Comparison of ENCODE assay signal across 23 cellular contexts in the genomic region with DNA sequence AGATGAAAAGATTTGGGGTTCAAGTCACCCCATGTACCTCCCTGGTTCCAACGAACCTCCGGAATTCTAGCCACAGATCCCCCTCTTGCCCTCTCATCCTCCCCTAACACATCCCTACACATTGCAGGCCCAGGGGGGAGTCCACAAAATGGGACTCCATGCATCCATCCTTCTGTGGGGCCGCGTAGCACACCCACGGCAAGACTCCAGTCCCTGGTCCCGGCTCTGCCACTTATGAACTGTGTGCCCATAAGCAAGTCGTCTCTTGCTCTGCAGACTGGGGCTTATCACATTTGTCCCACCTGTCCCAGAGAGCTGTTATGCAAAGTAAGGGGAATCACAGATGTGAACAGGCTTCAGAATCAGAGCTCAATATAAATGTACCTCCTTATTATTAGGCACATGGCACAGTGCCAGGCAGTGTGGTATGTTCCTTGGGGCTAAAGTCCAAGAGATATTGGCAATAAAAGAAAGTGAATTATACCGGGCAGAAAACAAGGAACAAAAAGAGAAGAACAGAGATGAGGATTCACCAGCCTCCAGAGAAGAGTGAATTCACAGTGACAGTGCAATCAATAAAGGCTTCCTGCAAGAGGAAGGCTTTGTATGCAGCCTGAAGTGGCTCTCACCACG.
DNase-seq lines count a peak whose midpoint lies in the region; ATAC-seq, FAIRE-seq and TF ChIP-seq lines count a peak whose summit lies in the region.
"Had no signal": no experiment of that assay in that cellular context is flagged by ENCODE, and none has a peak within 500 bp of the region (broad histone marks: within the 10 kb centered on the region; RNA-seq: fewer than 3 reads in every experiment).

No MANE protein-coding gene starts in this region.

- no peak for TF ChIP-seq EP300 in Ishikawa (IDR thresholded peaks at IDR 0.05; ENCODE audit: borderline replicate concordance)
- TF ChIP-seq EP300 in GM12878 (IDR thresholded peaks at IDR 0.05; ENCODE audit: borderline replicate concordance in 1 of 2, control insufficient read depth in 1 of 2, low read depth in 2 of 2, low read length in 2 of 2): no peak

- no peak for FAIRE-seq in GM12878 (lab: Jason Lieb, UNC)

- CTCF ChIA-PET in GM12878 (lab: Yijun Ruan, JAX): interaction anchor here (0.7 to 3.8 kb wide), 7 partner anchors 13 to 156 kb away, joined by 3 to 12 read pairs (median 4); no protein-coding TSS in a partner anchor

- ATAC-seq in GM12878 (peak; percentile 32), HG03139 (IDR thresholded peaks at IDR 0.05; ENCODE audit: unreplicated experiment) (no peak)
- ATAC-seq: right cardiac atrium; stimulated activated naive B cell treated with anti-CD40 and anti-IgM and Interleukin-4, amounts not matched to agents 10 μg/mL and 1 μg/mL and 100 μg/mL, for 72 hours had no signal

- H3K4me1 Mint-ChIP-seq in activated T-helper 2 cell treated with anti-CD3 and anti-CD28 coated beads, Interferon-gamma antibody, Interleukin-2, Interleukin-4, amounts not matched to agents 10 μg/mL and 5 μg/mL and 100 μg/mL, durations not matched to agents 14 hours and 24 hours and 36 hours (ENCODE audit: low read depth): no peaks in the 10 kb centered on the region
- H3K4me1 Mint-ChIP-seq: activated naive CD8-positive, alpha-beta T cell treated with anti-CD3 and anti-CD28 coated beads for 36 hours; CD4-positive, alpha-beta memory T cell; stimulated activated naive B cell treated with anti-CD40 and anti-IgM and Interleukin-4, amounts not matched to agents 10 μg/mL and 1 μg/mL and 100 μg/mL, for 72 hours had no signal

- RAD21 ChIA-PET in GM12878 (lab: Charles Lee; ENCODE audit: unreplicated experiment): interaction anchor here (0.8 to 2.7 kb wide), 11 partner anchors 21 to 389 kb away, joined by 3 to 10 read pairs (median 3); no protein-coding TSS in a partner anchor

- WGBS in GM12878 (ENCODE audit: insufficient coverage, insufficient replicate concordance, low lambda C conversion rate, missing lambda C conversion rate): 53% methylated on average over 9 of the region's 9 CpGs

- H3K4me3 Mint-ChIP-seq in activated T-helper 2 cell treated with anti-CD3 and anti-CD28 coated beads, Interferon-gamma antibody, Interleukin-2, Interleukin-4, amounts not matched to agents 10 μg/mL and 5 μg/mL and 100 μg/mL, durations not matched to agents 14 hours and 24 hours and 36 hours (ENCODE audit: low read depth): no peak overlapping the region
- H3K4me3 Mint-ChIP-seq: activated B cell treated with CpG ODN at 0.5 μM for 24 hours; activated naive CD8-positive, alpha-beta T cell treated with anti-CD3 and anti-CD28 coated beads for 36 hours; stimulated activated naive B cell treated with anti-CD40 and anti-IgM and Interleukin-4, amounts not matched to agents 10 μg/mL and 1 μg/mL and 100 μg/mL, for 72 hours; T-helper 2 cell treated with Interferon-gamma antibody and Interleukin-4, amounts not matched to agents 5 μg/mL and 100 μg/mL, for 36 hours had no signal

- TF ChIP-seq POLR2A in GM12878 (IDR thresholded peaks at IDR 0.05; ENCODE audit: low read depth, low read length): no peak

- H3K27me3 ChIP-seq in BLaER1: no peaks in the 10 kb centered on the region
- H3K27me3 ChIP-seq in GM12878 (replicated peaks in 1 of 2; ENCODE audit: control insufficient read depth in 2 of 2, insufficient read depth in 2 of 2, low read length in 1 of 2): no peaks in the 10 kb centered on the region
- H3K27me3 ChIP-seq: breast epithelium, SJSA1, upper lobe of left lung had no signal

- DNase-seq in GM12878 (ENCODE audit: low read depth, low spot score) (no peak), mucosa of gallbladder (ENCODE audit: low spot score) (peak; percentile 62), NCI-H1417 treated with DMSO at 0.1 percent for 48 hours (lab: John Stamatoyannopoulos, UW) (no peak), GM13977 (ENCODE audit: low spot score) (no peak)
- no peak for DNase-seq in activated T-helper 2 cell treated with anti-CD3 and anti-CD28 coated beads, Interferon-gamma antibody, Interleukin-2, Interleukin-4, amounts not matched to agents 10 μg/mL and 5 μg/mL and 100 μg/mL, durations not matched to agents 14 hours and 24 hours and 36 hours (ENCODE audit: low spot score)
- DNase-seq: activated B cell treated with CpG ODN at 0.5 μM for 24 hours; activated naive CD8-positive, alpha-beta T cell treated with anti-CD3 and anti-CD28 coated beads for 36 hours; CD4-positive, alpha-beta memory T cell; DND-41; HFFc6; Kasumi-1; left ventricle myocardium inferior; NCI-H1436 treated with DMSO at 0.1 percent for 48 hours; nucleus accumbens; right cardiac atrium; stimulated activated naive B cell treated with anti-CD40 and anti-IgM and Interleukin-4, amounts not matched to agents 10 μg/mL and 1 μg/mL and 100 μg/mL, for 72 hours; upper lobe of left lung had no signal

- H2AFZ ChIP-seq in GM12878 (ENCODE audit: control insufficient read depth, low read depth, low read length): no peak overlapping the region

- TF ChIP-seq RAD21 in Ishikawa (IDR thresholded peaks at IDR 0.05; ENCODE audit: low read depth): no peak
- no peak for TF ChIP-seq RAD21 in GM12878 (IDR thresholded peaks at IDR 0.05; ENCODE audit: insufficient read depth, low read depth, low read length)

- H3K9me3 Mint-ChIP-seq in activated T-helper 2 cell treated with anti-CD3 and anti-CD28 coated beads, Interferon-gamma antibody, Interleukin-2, Interleukin-4, amounts not matched to agents 10 μg/mL and 5 μg/mL and 100 μg/mL, durations not matched to agents 14 hours and 24 hours and 36 hours: no peaks in the 10 kb centered on the region
- H3K9me3 Mint-ChIP-seq: activated B cell treated with CpG ODN at 0.5 μM for 24 hours; activated naive CD8-positive, alpha-beta T cell treated with anti-CD3 and anti-CD28 coated beads for 36 hours; HFFc6; stimulated activated naive B cell treated with anti-CD40 and anti-IgM and Interleukin-4, amounts not matched to agents 10 μg/mL and 1 μg/mL and 100 μg/mL, for 72 hours; T-helper 2 cell treated with Interferon-gamma antibody and Interleukin-4, amounts not matched to agents 5 μg/mL and 100 μg/mL, for 36 hours had no signal

- H3K9me3 ChIP-seq in BLaER1 (no peaks in the 10 kb centered on the region), GM12878 (replicated peaks; ENCODE audit: control insufficient read depth, insufficient read depth, low read length) (no peaks in the 10 kb centered on the region; the same call in 2 of the 3 replicates)
- H3K9me3 ChIP-seq: breast epithelium, left ventricle myocardium inferior, SJSA1, upper lobe of left lung had no signal

- H3K27me3 Mint-ChIP-seq in activated T-helper 2 cell treated with anti-CD3 and anti-CD28 coated beads, Interferon-gamma antibody, Interleukin-2, Interleukin-4, amounts not matched to agents 10 μg/mL and 5 μg/mL and 100 μg/mL, durations not matched to agents 14 hours and 24 hours and 36 hours (ENCODE audit: low read depth): peaks cover 9% of the 10 kb centered on the region

- SMC1A ChIA-PET in GM12878 (lab: Charles Lee; ENCODE audit: uncharacterized antibody, unreplicated experiment): interaction anchor here (1.0 to 2.3 kb wide), 8 partner anchors 8 to 68 kb away, joined by 3 to 8 read pairs (median 5); no protein-coding TSS in a partner anchor

- H3K4me3 ChIP-seq in BLaER1 (no peak overlapping the region), GM12878 (no peak overlapping the region)
- H3K4me3 ChIP-seq: breast epithelium, left ventricle myocardium inferior, SJSA1, upper lobe of left lung had no signal

- no peaks in the 10 kb centered on the region for H3K36me3 Mint-ChIP-seq in activated T-helper 2 cell treated with anti-CD3 and anti-CD28 coated beads, Interferon-gamma antibody, Interleukin-2, Interleukin-4, amounts not matched to agents 10 μg/mL and 5 μg/mL and 100 μg/mL, durations not matched to agents 14 hours and 24 hours and 36 hours (ENCODE audit: low read depth)
- H3K36me3 Mint-ChIP-seq: activated naive CD8-positive, alpha-beta T cell treated with anti-CD3 and anti-CD28 coated beads for 36 hours; CD4-positive, alpha-beta memory T cell; stimulated activated naive B cell treated with anti-CD40 and anti-IgM and Interleukin-4, amounts not matched to agents 10 μg/mL and 1 μg/mL and 100 μg/mL, for 72 hours had no signal

- intact Hi-C loops in GM12878 (cut with micrococcal nuclease; ENCODE audit: unreplicated experiment): no loop called here
- intact Hi-C loops in activated T-helper 2 cell treated with anti-CD3 and anti-CD28 coated beads, Interferon-gamma antibody, Interleukin-2, Interleukin-4, amounts not matched to agents 10 μg/mL and 5 μg/mL and 100 μg/mL, durations not matched to agents 14 hours and 24 hours and 36 hours (cut with micrococcal nuclease): no loop called here

- TF ChIP-seq CTCF in GM12878 (IDR thresholded peaks at IDR 0.05 in 2 of 3, conservative IDR thresholded peaks at IDR 0.05 in 1 of 3; ENCODE audit: control insufficient read depth in 2 of 3, extremely low read depth in 1 of 3, insufficient read depth in 1 of 3, low read depth in 3 of 3, low read length in 3 of 3): no peak
- TF ChIP-seq CTCF in GM13977 (IDR thresholded peaks at IDR 0.05; ENCODE audit: extremely low read depth, insufficient read depth, missing control alignments): no peak

- H3K27ac Mint-ChIP-seq in activated T-helper 2 cell treated with anti-CD3 and anti-CD28 coated beads, Interferon-gamma antibody, Interleukin-2, Interleukin-4, amounts not matched to agents 10 μg/mL and 5 μg/mL and 100 μg/mL, durations not matched to agents 14 hours and 24 hours and 36 hours: no peak overlapping the region
- H3K27ac Mint-ChIP-seq: activated B cell treated with CpG ODN at 0.5 μM for 24 hours; activated naive CD8-positive, alpha-beta T cell treated with anti-CD3 and anti-CD28 coated beads for 36 hours; CD4-positive, alpha-beta memory T cell; stimulated activated naive B cell treated with anti-CD40 and anti-IgM and Interleukin-4, amounts not matched to agents 10 μg/mL and 1 μg/mL and 100 μg/mL, for 72 hours; T-helper 2 cell treated with Interferon-gamma antibody and Interleukin-4, amounts not matched to agents 5 μg/mL and 100 μg/mL, for 36 hours had no signal

- POLR2A ChIA-PET in GM12878 (lab: Charles Lee): interaction anchor here (0.7 to 1.4 kb wide), 4 partner anchors 9 to 71 kb away, joined by 3 read pairs; no protein-coding TSS in a partner anchor

- BruUV-seq in GM12878 (replicated peaks; lab: Mats Ljungman, UMichigan): no TSS peak

- H3K4me2 ChIP-seq in BLaER1 (peak overlapping the region; percentile 89), GM12878 (ENCODE audit: control insufficient read depth, insufficient read depth) (no peak overlapping the region)

- in situ Hi-C loops in GM12878 (cut with MboI) (no loop called here), GM13977 (cut with MboI; ENCODE audit: low pct_unique_long_range_greater_than_20kb, low sequenced_read_pairs, unreplicated experiment) (no loop called here)

- H3K27ac ChIP-seq in BLaER1: no peak overlapping the region
- H3K27ac ChIP-seq in GM12878 (ENCODE audit: control insufficient read depth, insufficient read depth): no peak overlapping the region
- H3K27ac ChIP-seq: breast epithelium, left ventricle myocardium inferior, SJSA1, upper lobe of left lung had no signal

- H3K4me1 ChIP-seq in BLaER1 (peaks cover 56% of the 10 kb centered on the region), GM12878 (ENCODE audit: control insufficient read depth, insufficient read depth, low read length) (no peaks in the 10 kb centered on the region)
- H3K4me1 ChIP-seq: breast epithelium, left ventricle myocardium inferior, upper lobe of left lung had no signal

- H3K9ac ChIP-seq in BLaER1 (no peak overlapping the region), GM12878 (ENCODE audit: control insufficient read depth, insufficient read depth, low read length) (no peak overlapping the region)

- H4K20me1 ChIP-seq in BLaER1 (no peaks in the 10 kb centered on the region), GM12878 (ENCODE audit: control insufficient read depth, insufficient read depth) (no peaks in the 10 kb centered on the region)

- H3K79me2 ChIP-seq in GM12878 (ENCODE audit: control insufficient read depth, insufficient read depth, low read length): no peaks in the 10 kb centered on the region

- H3K36me3 ChIP-seq in BLaER1 (no peaks in the 10 kb centered on the region), GM12878 (ENCODE audit: control insufficient read depth in 2 of 2, insufficient read depth in 2 of 2, low read length in 1 of 2) (no peaks in the 10 kb centered on the region)
- H3K36me3 ChIP-seq: breast epithelium, left ventricle myocardium inferior, SJSA1, upper lobe of left lung had no signal
